In genomic region chrX:135974279-135974856, GRCh38 we compare ENCODE assay signal across 8 cellular contexts. TPM values are rescaled to one million over a fixed set of nuclear protein-coding genes. Genes with fewer than 3 reads are reported as not detected.
DNase-seq lines count a peak whose midpoint lies in the region; ATAC-seq and TF ChIP-seq lines count a peak whose summit lies in the region.

No MANE protein-coding gene starts in this region.

- peak overlapping the region; percentile 83 for H3K4me3 Mint-ChIP-seq in T-helper 17 cell

- no peaks in the 10 kb centered on the region for H3K36me3 Mint-ChIP-seq in T-helper 17 cell (ENCODE audit: low read depth)

- H3K9me3 ChIP-seq in BE2C = no peaks in the 10 kb centered on the region
- no peaks in the 10 kb centered on the region for H3K9me3 ChIP-seq in HUES48 (ENCODE audit: control insufficient read depth, insufficient read depth, low read length)
- no peaks in the 10 kb centered on the region for H3K9me3 ChIP-seq in T-helper 17 cell (ENCODE audit: control insufficient read depth, low read length, poor library complexity, severe bottlenecking)

- ATAC-seq in T-helper 17 cell = peak; percentile 31
- no peak for ATAC-seq in GM21619 (IDR thresholded peaks at IDR 0.05; ENCODE audit: unreplicated experiment)

- no peak for TF ChIP-seq CTCF in BE2C (IDR thresholded peaks at IDR 0.05; ENCODE audit: low read depth, low read length)
- TF ChIP-seq CTCF in brain microvascular endothelial cell (IDR thresholded peaks at IDR 0.05; ENCODE audit: low read depth, low read length, missing control alignments) = no peak

- H3K27me3 Mint-ChIP-seq in T-helper 17 cell = no peaks in the 10 kb centered on the region

- H3K9ac ChIP-seq in HUES48 (ENCODE audit: low read depth, low read length) = no peak overlapping the region

- no peak overlapping the region for H3K27ac ChIP-seq in HUES48 (ENCODE audit: low read depth, low read length)
- no peak overlapping the region for H3K27ac ChIP-seq in brain microvascular endothelial cell

- in situ Hi-C loops in brain microvascular endothelial cell (cut with HindIII; ENCODE audit: low pct_ligation_motif_present, low sequenced_read_pairs) = no loop called here

- no peaks in the 10 kb centered on the region for H3K4me1 ChIP-seq in BE2C
- peaks cover 14% of the 10 kb centered on the region; the same call in 1 of the 2 replicates for H3K4me1 ChIP-seq in HUES48 (ENCODE audit: control insufficient read depth, insufficient read depth, low read length)

- H3K36me3 ChIP-seq in BE2C (no peaks in the 10 kb centered on the region), HUES48 (ENCODE audit: control insufficient read depth, insufficient read depth, low read length) (peaks cover 7% of the 10 kb centered on the region; the same call in 1 of the 2 replicates), brain microvascular endothelial cell (replicated peaks) (no peaks in the 10 kb centered on the region)

- H3K27ac Mint-ChIP-seq in T-helper 17 cell = no peak overlapping the region

- DNase-seq in BE2C (peak; percentile 84), T-helper 17 cell (peak in 2 of 3 donors; percentile 29 to 67), brain microvascular endothelial cell (no peak), islet precursor cell (peak; percentile 81), AML-193 (lab: John Stamatoyannopoulos, UW) (no peak)
- DNase-seq in stimulated activated CD4-positive, alpha-beta T cell treated with anti-CD3 and anti-CD28 coated beads, Interleukin-12 subunit alpha, Interleukin-12 subunit beta, amount 100 ng/mL, for 4 hours = peak; percentile 73

- H3K4me3 ChIP-seq in BE2C (ENCODE audit: low read depth, low read length) (peak overlapping the region; percentile 28; the same call in 1 of the 2 replicates), HUES48 (ENCODE audit: low read depth, low read length) (peak overlapping the region; percentile 66), brain microvascular endothelial cell (ENCODE audit: low read depth, low read length) (peak overlapping the region; percentile 23)

- H3K27me3 ChIP-seq in BE2C = no peaks in the 10 kb centered on the region
- H3K27me3 ChIP-seq in HUES48 (ENCODE audit: control insufficient read depth, insufficient read depth, low read length) = no peaks in the 10 kb centered on the region
- H3K27me3 ChIP-seq in brain microvascular endothelial cell (replicated peaks) = no peaks in the 10 kb centered on the region

- H3K4me1 Mint-ChIP-seq in T-helper 17 cell = peaks cover 14% of the 10 kb centered on the region

RNA-seq across cellular contexts. Expression of gene MMGT1, which starts 0.6 kb away (rescaled TPM):
- 18.8 TPM for polyA plus RNA-seq in BE2C (2012; ENCODE audit: insufficient read depth, insufficient read length, low read depth)
- total RNA-seq in T-helper 17 cell = 10 to 100 TPM; 27.0 to 29.9 TPM

RNA-seq across cellular contexts. Expression of gene SLC9A6, which starts 10.9 kb away (rescaled TPM):
- polyA plus RNA-seq in BE2C (2012; ENCODE audit: insufficient read depth, insufficient read length, low read depth) = 8.6 TPM
- 10 to 100 TPM; 23.9 to 26.3 TPM for total RNA-seq in T-helper 17 cell

Comparison
In these comparisons a context has a peak if more than half of its experiments do, and no peak if none do; other contexts are left out.
1. DNase-seq: peak in BE2C (single experiment), T-helper 17 cell (2 of 3), islet precursor cell (single experiment) and stimulated activated CD4-positive, alpha-beta T cell treated with anti-CD3 and anti-CD28 coated beads, Interleukin-12 subunit alpha, Interleukin-12 subunit beta, amount 100 ng/mL, for 4 hours (single experiment); none in brain microvascular endothelial cell (single experiment) and AML-193 (0 of 2).
2. Peak in every context shown above with its lines, with median percentiles within 50 percentile points of each other: H3K4me3 ChIP-seq.